1 cellular context compared by ENCODE assay signal in genomic region chr12:108234155-108234554, GRCh38.
TF ChIP-seq lines count a peak whose summit lies in the region.

No MANE protein-coding gene starts in this region.

TF ChIP-seq in SK-N-SH, 30 proteins besides CTCF, POLR2A, EP300 and RAD21 (continued from another document):
- TF ChIP-seq POLR2AphosphoS5 (IDR thresholded peaks at IDR 0.05; ENCODE audit: low read depth, low read length) (no peak), SMC3 (IDR thresholded peaks at IDR 0.05; ENCODE audit: low read depth, low read length) (peak; percentile 65), MAX (IDR thresholded peaks at IDR 0.05; ENCODE audit: low read depth) (no peak)
